Comparison of ENCODE assay signal across 8 cellular contexts in genomic region chr9:127423591-127423933, GRCh38. TPM values are rescaled to one million over a fixed set of nuclear protein-coding genes. Genes with fewer than 3 reads are reported as not detected.
DNase-seq lines count a peak whose midpoint lies in the region; FAIRE-seq and TF ChIP-seq lines count a peak whose summit lies in the region.

No MANE protein-coding gene starts in this region.

- H3K4me2 ChIP-seq in keratinocyte (ENCODE audit: control insufficient read depth, extremely low read depth, insufficient read depth, low read depth, low read length) = peak overlapping the region; percentile 99

- peak overlapping the region; percentile 98 for H3K4me3 Mint-ChIP-seq in activated naive CD8-positive, alpha-beta T cell

- TF ChIP-seq POLR2A in testis (IDR thresholded peaks at IDR 0.05) = no peak

- H3K4me3 ChIP-seq in keratinocyte (ENCODE audit: control insufficient read depth in 2 of 3, extremely low read depth in 1 of 3, insufficient read depth in 2 of 3, low read depth in 1 of 3, low read length in 3 of 3) = peak overlapping the region; percentile 70 to 98 (median 96)
- peak overlapping the region; percentile 85 to 96 for H3K4me3 ChIP-seq in testis

- DNase-seq in NCI-H1105 treated with DMSO at 0.1 percent for 48 hours (lab: John Stamatoyannopoulos, UW) = peak; percentile 21
- no peak for DNase-seq in NCI-H1105 (lab: John Stamatoyannopoulos, UW)
- no peak for DNase-seq in keratinocyte (ENCODE audit: low read depth, low spot score)
- no peak for DNase-seq in testis
- DNase-seq in D721Med (ENCODE audit: insufficient read length, low spot score) = no peak
- DNase-seq in effector CD4-positive, alpha-beta T cell = no peak
- no peak for DNase-seq in T1000 (lab: John Stamatoyannopoulos, UW)

- H3K4me1 ChIP-seq in keratinocyte (ENCODE audit: control insufficient read depth, extremely low read depth, insufficient read depth, low read length) (peaks cover 34% of the 10 kb centered on the region), testis (peaks cover 26% of the 10 kb centered on the region)

- H3K79me2 ChIP-seq in keratinocyte (ENCODE audit: control insufficient read depth, insufficient read depth, low read length) = peaks cover 40% of the 10 kb centered on the region

- dilution Hi-C loops in keratinocyte (cut with MboI; ENCODE audit: extremely low pct_ligation_motif_present, low sequenced_read_pairs) = no loop called here

- intact Hi-C loops in testis (cut with DNase I; ENCODE audit: low total_unique reads) = no loop called here

- no peak for FAIRE-seq in keratinocyte (lab: Jason Lieb, UNC)
- FAIRE-seq in D721Med (lab: Jason Lieb, UNC) = no peak

- H3K36me3 Mint-ChIP-seq in activated naive CD8-positive, alpha-beta T cell = peaks cover 9% of the 10 kb centered on the region

- peaks cover 44% of the 10 kb centered on the region for H3K4me1 Mint-ChIP-seq in activated naive CD8-positive, alpha-beta T cell (ENCODE audit: low read depth)

- no peak for TF ChIP-seq CTCF in keratinocyte (optimal IDR thresholded peaks at IDR 0.05 in 1 of 3, IDR thresholded peaks at IDR 0.05 in 1 of 3, conservative IDR thresholded peaks at IDR 0.05 in 1 of 3; ENCODE audit: extremely low read depth in 1 of 3, insufficient read depth in 2 of 3, low read length in 3 of 3)
- no peak for TF ChIP-seq CTCF in testis (IDR thresholded peaks at IDR 0.05)
- TF ChIP-seq CTCF in D721Med (IDR thresholded peaks at IDR 0.05; ENCODE audit: insufficient read depth, missing control alignments) = no peak

- H3K27ac Mint-ChIP-seq in activated naive CD8-positive, alpha-beta T cell = peak overlapping the region; percentile 99

- H3K27me3 ChIP-seq in keratinocyte (ENCODE audit: control insufficient read depth, extremely low read depth, insufficient read depth, low read length) (no peaks in the 10 kb centered on the region), testis (no peaks in the 10 kb centered on the region)

- peak overlapping the region; percentile 92 for H3K9ac ChIP-seq in keratinocyte (ENCODE audit: control insufficient read depth, extremely low read depth, insufficient read depth, low read length)

- peak overlapping the region; percentile 96 for H2AFZ ChIP-seq in keratinocyte (ENCODE audit: control insufficient read depth, low read length)

- no peaks in the 10 kb centered on the region for H4K20me1 ChIP-seq in keratinocyte (ENCODE audit: control insufficient read depth, extremely low read depth, insufficient read depth, low read length)

- peaks cover 2 to 3% of the 10 kb centered on the region in 2 experiments for H3K36me3 ChIP-seq in keratinocyte (ENCODE audit: control insufficient read depth in 2 of 2, extremely low read depth in 1 of 2, insufficient read depth in 2 of 2, low read length in 2 of 2)
- H3K36me3 ChIP-seq in testis (ENCODE audit: low read depth, missing control alignments) = no peaks in the 10 kb centered on the region

- no peaks in the 10 kb centered on the region for H3K9me1 ChIP-seq in keratinocyte (ENCODE audit: control insufficient read depth, extremely low read depth, insufficient read depth, low read length)

- no peaks in the 10 kb centered on the region for H3K9me3 Mint-ChIP-seq in activated naive CD8-positive, alpha-beta T cell (ENCODE audit: low read depth)

- no peaks in the 10 kb centered on the region for H3K27me3 Mint-ChIP-seq in activated naive CD8-positive, alpha-beta T cell

- WGBS in testis, 2 donors = 0 to 1% methylated on average over 8 of the region's 8 CpGs

- H3K27ac ChIP-seq in keratinocyte (ENCODE audit: control insufficient read depth, insufficient read depth, low read length) (peak overlapping the region; percentile 92), testis (peak overlapping the region; percentile 87 to 92)

- H3K9me3 ChIP-seq in keratinocyte (ENCODE audit: control insufficient read depth, low read depth, low read length) (no peaks in the 10 kb centered on the region), testis (no peaks in the 10 kb centered on the region)

RNA-seq across cellular contexts. Expression of gene ZNF79, which starts 0.6 kb away (rescaled TPM):
- 4.3 to 6.6 TPM (median 4.8 TPM) in 3 replicates for polyA plus RNA-seq in keratinocyte
- 2.6 TPM for polyA plus RNA-seq in keratinocyte (2011; ENCODE audit: low read depth)
- polyA plus RNA-seq in keratinocyte (2011; cell fraction: cytosol; rRNA removed) = 3.0 and 4.8 TPM in 2 replicates
- 10.7 and 11.3 TPM in 2 replicates for polyA plus RNA-seq in keratinocyte (2011; cell fraction: nucleus; rRNA removed)
- 3.6 and 4.8 TPM in 2 replicates for polyA plus RNA-seq in keratinocyte (2012; ENCODE audit: low replicate concordance)
- polyA minus RNA-seq in keratinocyte = 9.1 to 16.4 TPM (median 14.9 TPM) in 3 replicates
- 6.5 TPM for polyA minus RNA-seq in keratinocyte (2011; cell fraction: cytosol; rRNA and poly(A)+ RNA removed)
- 8.7 and 10.6 TPM in 2 replicates for polyA minus RNA-seq in keratinocyte (2011; cell fraction: nucleus; rRNA and poly(A)+ RNA removed)
- total RNA-seq in testis = 10 to 100 TPM; 19.5 to 24.5 TPM
- polyA plus RNA-seq in testis (ENCODE audit: insufficient read depth, low read depth, low replicate concordance) = 15.9 TPM

RNA-seq across cellular contexts. Expression of gene SLC2A8, which starts 26.6 kb away (rescaled TPM):
- polyA plus RNA-seq in keratinocyte (7.1 to 14.2 TPM (median 9.5 TPM) in 3 replicates), testis (ENCODE audit: insufficient read depth, low read depth, low replicate concordance) (128 TPM)
- polyA plus RNA-seq in keratinocyte (2011; ENCODE audit: low read depth) = 2.4 TPM
- 5.4 and 8.5 TPM in 2 replicates for polyA plus RNA-seq in keratinocyte (2011; cell fraction: cytosol; rRNA removed)
- 16.8 and 24.0 TPM in 2 replicates for polyA plus RNA-seq in keratinocyte (2011; cell fraction: nucleus; rRNA removed)
- polyA plus RNA-seq in keratinocyte (2012; ENCODE audit: low replicate concordance) = 7.5 and 9.3 TPM in 2 replicates
- polyA minus RNA-seq in keratinocyte = 7.3 to 12.3 TPM (median 8.2 TPM) in 3 replicates
- 14.0 TPM for polyA minus RNA-seq in keratinocyte (2011; cell fraction: cytosol; rRNA and poly(A)+ RNA removed)
- polyA minus RNA-seq in keratinocyte (2011; cell fraction: nucleus; rRNA and poly(A)+ RNA removed) = 13.7 and 15.5 TPM in 2 replicates
- 10 to 100 TPM; 62.7 to 68.6 TPM for total RNA-seq in testis

RNA-seq across cellular contexts. Expression of gene RPL12, which starts 27.6 kb away (rescaled TPM):
- polyA plus RNA-seq in keratinocyte (2,272 to 2,722 TPM (median 2,671 TPM) in 3 replicates), testis (ENCODE audit: insufficient read depth, low read depth, low replicate concordance) (1,237 TPM)
- polyA plus RNA-seq in keratinocyte (2011; ENCODE audit: low read depth) = 2,111 TPM
- polyA plus RNA-seq in keratinocyte (2011; cell fraction: cytosol; rRNA removed) = 2,958 and 3,580 TPM in 2 replicates
- 591 and 603 TPM in 2 replicates for polyA plus RNA-seq in keratinocyte (2011; cell fraction: nucleus; rRNA removed)
- polyA plus RNA-seq in keratinocyte (2012; ENCODE audit: low replicate concordance) = 2,339 and 3,674 TPM in 2 replicates
- 715 to 1,260 TPM (median 822 TPM) in 3 replicates for polyA minus RNA-seq in keratinocyte
- 1,132 TPM for polyA minus RNA-seq in keratinocyte (2011; cell fraction: cytosol; rRNA and poly(A)+ RNA removed)
- polyA minus RNA-seq in keratinocyte (2011; cell fraction: nucleus; rRNA and poly(A)+ RNA removed) = 139 and 149 TPM in 2 replicates
- 100 to 1,000 TPM; 499 to 950 TPM for total RNA-seq in testis

RNA-seq across cellular contexts. Expression of gene LRSAM1, which starts 27.7 kb away (rescaled TPM):
- polyA plus RNA-seq in keratinocyte (5.2 to 11.6 TPM (median 7.2 TPM) in 3 replicates), testis (ENCODE audit: insufficient read depth, low read depth, low replicate concordance) (9.9 TPM)
- 26.7 TPM for polyA plus RNA-seq in keratinocyte (2011; ENCODE audit: low read depth)
- polyA plus RNA-seq in keratinocyte (2011; cell fraction: cytosol; rRNA removed) = 4.5 and 7.3 TPM in 2 replicates
- polyA plus RNA-seq in keratinocyte (2011; cell fraction: nucleus; rRNA removed) = 22.8 and 27.7 TPM in 2 replicates
- polyA plus RNA-seq in keratinocyte (2012; ENCODE audit: low replicate concordance) = 12.5 and 16.9 TPM in 2 replicates
- 7.7 to 15.3 TPM (median 8.0 TPM) in 3 replicates for polyA minus RNA-seq in keratinocyte
- polyA minus RNA-seq in keratinocyte (2011; cell fraction: cytosol; rRNA and poly(A)+ RNA removed) = 8.2 TPM
- 17.3 and 20.0 TPM in 2 replicates for polyA minus RNA-seq in keratinocyte (2011; cell fraction: nucleus; rRNA and poly(A)+ RNA removed)
- total RNA-seq in testis = 10 to 100 TPM; 20.5 to 22.0 TPM
